8 cellular contexts compared by ENCODE assay signal in the genomic region with DNA sequence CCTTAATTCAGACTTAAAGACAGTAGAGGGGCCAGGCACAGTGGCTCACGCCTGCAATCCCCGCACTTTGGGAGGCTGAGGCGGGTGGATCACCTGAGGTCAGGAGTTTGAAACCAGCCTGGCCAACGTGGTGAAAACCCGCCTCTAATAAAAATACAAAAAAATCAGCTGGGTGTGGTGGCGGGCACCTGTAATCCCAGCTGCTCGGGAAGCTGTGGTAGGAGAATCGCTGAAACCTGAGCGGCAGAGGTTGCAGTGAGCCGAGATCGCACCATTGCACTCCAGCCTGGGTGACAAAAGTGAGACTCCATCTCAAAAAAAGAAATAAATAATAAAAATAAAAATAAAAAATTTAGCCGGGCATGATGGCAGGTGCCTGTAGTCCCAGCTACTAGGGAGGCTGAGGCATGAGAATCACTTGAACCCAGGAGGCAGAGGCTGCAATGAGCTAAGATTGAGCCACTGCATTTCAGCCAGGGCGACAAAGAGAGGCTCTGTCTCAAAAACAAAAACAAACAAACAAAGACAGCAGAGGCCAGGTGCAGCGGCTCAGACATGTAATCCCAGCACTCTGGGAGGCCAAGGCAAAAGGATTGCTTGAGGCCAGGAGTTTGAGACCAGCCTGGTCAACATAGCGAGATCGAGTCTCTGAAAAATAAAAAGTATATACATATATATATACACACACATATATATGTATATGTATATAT. TPM values are rescaled to one million over a fixed set of nuclear protein-coding genes. Genes with fewer than 3 reads are reported as not detected.
DNase-seq lines count a peak whose midpoint lies in the region; ATAC-seq, FAIRE-seq and TF ChIP-seq lines count a peak whose summit lies in the region.
"Not testable (repeated sequence)": the region's sequence is repeated elsewhere in the genome, so short reads cannot be mapped to it uniquely, and the experiment has no call there.

No MANE protein-coding gene starts in this region.

- TF ChIP-seq RAD21 in HepG2 (CRISPR knock-in tag; IDR thresholded peaks at IDR 0.05), result not testable (repeated sequence)

- peaks cover 51% of the 10 kb centered on the region for H3K4me1 ChIP-seq in HEK293 (ENCODE audit: control insufficient read depth, insufficient read depth, low read length)
- peaks cover 73% of the 10 kb centered on the region for H3K4me1 ChIP-seq in HepG2 (ENCODE audit: insufficient read depth, low read length)

- POLR2A ChIA-PET in CD4-positive, alpha-beta T cell (lab: Charles Lee), result interaction anchor here (1.1 to 6.7 kb wide), 2 partner anchors 12 to 13 kb away, joined by 4 to 33 read pairs; a partner anchor contains a TSS
- POLR2A ChIA-PET in HEK293 (lab: Yijun Ruan, JAX), result interaction anchor here (0.6 to 1.0 kb wide), 3 partner anchors 10 to 89 kb away, joined by 3 to 4 read pairs (median 3); no protein-coding TSS in a partner anchor
- POLR2A ChIA-PET in activated CD8-positive, alpha-beta T cell treated with anti-CD3 and anti-CD28 coated beads for 36 hours (lab: Charles Lee), result interaction anchor here (0.6 to 1.7 kb wide), 5 partner anchors 11 to 124 kb away, joined by 3 to 6 read pairs (median 3); a partner anchor contains a TSS
- POLR2A ChIA-PET in HepG2 (lab: Yijun Ruan, JAX), result not testable (repeated sequence)

- WGBS in HepG2 (ENCODE audit: low lambda C conversion rate), result 95% methylated on average over 16 of the region's 16 CpGs

- H3K27ac ChIP-seq in CD4-positive, alpha-beta T cell (ENCODE audit: low read depth, low read length); HEK293 (ENCODE audit: extremely low read depth, low read depth, low read length); HepG2 (ENCODE audit: extremely low read length, insufficient read depth, low read length): not testable (repeated sequence)

- not testable (repeated sequence) for ATAC-seq in CD4-positive, alpha-beta T cell (ENCODE audit: poor library complexity); activated CD8-positive, alpha-beta T cell treated with anti-CD3 and anti-CD28 coated beads for 36 hours; central memory CD8-positive, alpha-beta T cell (replicated peaks; ENCODE audit: extremely low read depth, poor library complexity, severe bottlenecking); HepG2; stimulated activated naive B cell treated with anti-CD40 and anti-IgM and Interleukin-4, amounts not matched to agents 10 μg/mL and 1 μg/mL and 100 μg/mL, for 72 hours (replicated peaks)

- not testable (repeated sequence) for H3K36me3 ChIP-seq in HEK293 (ENCODE audit: control insufficient read depth in 2 of 2, insufficient read depth in 1 of 2, low read length in 2 of 2); HepG2 (replicated peaks in 1 of 2; ENCODE audit: control insufficient read depth in 1 of 2, insufficient read depth in 2 of 2, low read length in 2 of 2)

- H3K9ac ChIP-seq in HepG2 (ENCODE audit: insufficient read depth, low read depth, low read length), result not testable (repeated sequence)

- DNase-seq in CD4-positive, alpha-beta T cell; activated CD8-positive, alpha-beta T cell treated with anti-CD3 and anti-CD28 coated beads for 36 hours; central memory CD8-positive, alpha-beta T cell (ENCODE audit: low spot score in 2 of 2); HepG2 (ENCODE audit: low spot score); nephron progenitor cell; stimulated activated naive B cell treated with anti-CD40 and anti-IgM and Interleukin-4, amounts not matched to agents 10 μg/mL and 1 μg/mL and 100 μg/mL, for 72 hours: not testable (repeated sequence)
- DNase-seq in NCI-H69 (lab: John Stamatoyannopoulos, UW), result peak; percentile 21

- H3K4me3 ChIP-seq in HEK293 (ENCODE audit: low read depth, low read length); HepG2 (replicated peaks in 1 of 3; ENCODE audit: insufficient read depth in 1 of 3, low read depth in 2 of 3, low read length in 3 of 3): not testable (repeated sequence)

- not testable (repeated sequence) for H3K9me3 Mint-ChIP-seq in CD4-positive, alpha-beta T cell; activated CD8-positive, alpha-beta T cell treated with anti-CD3 and anti-CD28 coated beads for 36 hours; central memory CD8-positive, alpha-beta T cell; nephron progenitor cell; stimulated activated naive B cell treated with anti-CD40 and anti-IgM and Interleukin-4, amounts not matched to agents 10 μg/mL and 1 μg/mL and 100 μg/mL, for 72 hours

- H3K27me3 Mint-ChIP-seq in CD4-positive, alpha-beta T cell; activated CD8-positive, alpha-beta T cell treated with anti-CD3 and anti-CD28 coated beads for 36 hours; central memory CD8-positive, alpha-beta T cell; nephron progenitor cell (ENCODE audit: low read depth, poor library complexity); stimulated activated naive B cell treated with anti-CD40 and anti-IgM and Interleukin-4, amounts not matched to agents 10 μg/mL and 1 μg/mL and 100 μg/mL, for 72 hours: not testable (repeated sequence)

- not testable (repeated sequence) for H2AFZ ChIP-seq in HepG2 (ENCODE audit: low read length)

- TF ChIP-seq CTCF in CD4-positive, alpha-beta T cell (IDR thresholded peaks at IDR 0.05); HEK293 (tag by site-specific recombination; IDR thresholded peaks at IDR 0.05); activated CD8-positive, alpha-beta T cell treated with anti-CD3 and anti-CD28 coated beads for 36 hours (IDR thresholded peaks at IDR 0.05); HepG2 (CRISPR knock-in tag; IDR thresholded peaks at IDR 0.05); nephron progenitor cell (IDR thresholded peaks at IDR 0.05): not testable (repeated sequence)

- H3K9me3 ChIP-seq in CD4-positive, alpha-beta T cell (ENCODE audit: control insufficient read depth, low read length); HEK293 (ENCODE audit: control insufficient read depth, insufficient read depth, low read depth, low read length); HepG2 (ENCODE audit: low read length): not testable (repeated sequence)

- H4K20me1 ChIP-seq in HepG2 (ENCODE audit: insufficient read depth, low read length), result peaks cover 99% of the 10 kb centered on the region

- intact Hi-C loops in CD4-positive, alpha-beta T cell (cut with DNase I, micrococcal nuclease); activated CD8-positive, alpha-beta T cell treated with anti-CD3 and anti-CD28 coated beads for 36 hours (cut with micrococcal nuclease); HepG2 (cut with micrococcal nuclease; ENCODE audit: unreplicated experiment): not testable (repeated sequence)

- H3K79me2 ChIP-seq in HepG2 (ENCODE audit: insufficient read depth, low read length), result peaks cover 99% of the 10 kb centered on the region

- not testable (repeated sequence) for TF ChIP-seq EP300 in HepG2 (IDR thresholded peaks at IDR 0.05; ENCODE audit: low read depth in 2 of 2, low read length in 2 of 2); HepG2 (CRISPR knock-in tag; IDR thresholded peaks at IDR 0.05; ENCODE audit: borderline replicate concordance)

- peaks cover 36% of the 10 kb centered on the region for H3K36me3 Mint-ChIP-seq in CD4-positive, alpha-beta T cell (ENCODE audit: low read depth)
- H3K36me3 Mint-ChIP-seq in activated CD8-positive, alpha-beta T cell treated with anti-CD3 and anti-CD28 coated beads for 36 hours (ENCODE audit: low read depth), result peaks cover 17% of the 10 kb centered on the region
- H3K36me3 Mint-ChIP-seq in central memory CD8-positive, alpha-beta T cell (ENCODE audit: insufficient read depth), result peaks cover 13% of the 10 kb centered on the region
- H3K36me3 Mint-ChIP-seq in nephron progenitor cell (ENCODE audit: low read depth), result peaks cover 57% of the 10 kb centered on the region
- H3K36me3 Mint-ChIP-seq in stimulated activated naive B cell treated with anti-CD40 and anti-IgM and Interleukin-4, amounts not matched to agents 10 μg/mL and 1 μg/mL and 100 μg/mL, for 72 hours, result peaks cover 7 to 29% of the 10 kb centered on the region in 2 donors

- peak overlapping the region; percentile 32 for H3K27ac Mint-ChIP-seq in CD4-positive, alpha-beta T cell
- peak overlapping the region; percentile 89 for H3K27ac Mint-ChIP-seq in activated CD8-positive, alpha-beta T cell treated with anti-CD3 and anti-CD28 coated beads for 36 hours
- H3K27ac Mint-ChIP-seq in central memory CD8-positive, alpha-beta T cell (ENCODE audit: low read depth), result not testable (repeated sequence)
- peak overlapping the region; percentile 64 for H3K27ac Mint-ChIP-seq in nephron progenitor cell
- peak overlapping the region; percentile 4 for H3K27ac Mint-ChIP-seq in stimulated activated naive B cell treated with anti-CD40 and anti-IgM and Interleukin-4, amounts not matched to agents 10 μg/mL and 1 μg/mL and 100 μg/mL, for 72 hours

- FAIRE-seq in HepG2 (lab: Jason Lieb, UNC), result not testable (repeated sequence)

- peaks cover 96% of the 10 kb centered on the region for H3K4me1 Mint-ChIP-seq in CD4-positive, alpha-beta T cell (ENCODE audit: low read depth)
- peaks cover 83% of the 10 kb centered on the region for H3K4me1 Mint-ChIP-seq in activated CD8-positive, alpha-beta T cell treated with anti-CD3 and anti-CD28 coated beads for 36 hours (ENCODE audit: low read depth)
- H3K4me1 Mint-ChIP-seq in central memory CD8-positive, alpha-beta T cell, result peaks cover 95% of the 10 kb centered on the region
- H3K4me1 Mint-ChIP-seq in nephron progenitor cell, result peaks cover 50% of the 10 kb centered on the region
- peaks cover 61 to 93% of the 10 kb centered on the region in 2 donors for H3K4me1 Mint-ChIP-seq in stimulated activated naive B cell treated with anti-CD40 and anti-IgM and Interleukin-4, amounts not matched to agents 10 μg/mL and 1 μg/mL and 100 μg/mL, for 72 hours

- not testable (repeated sequence) for BruUV-seq in HepG2 (replicated peaks; lab: Mats Ljungman, UMichigan)

- H3K4me3 Mint-ChIP-seq in CD4-positive, alpha-beta T cell; activated CD8-positive, alpha-beta T cell treated with anti-CD3 and anti-CD28 coated beads for 36 hours; nephron progenitor cell; stimulated activated naive B cell treated with anti-CD40 and anti-IgM and Interleukin-4, amounts not matched to agents 10 μg/mL and 1 μg/mL and 100 μg/mL, for 72 hours: not testable (repeated sequence)
- H3K4me3 Mint-ChIP-seq in central memory CD8-positive, alpha-beta T cell, result peak overlapping the region; percentile 62

- H3K4me2 ChIP-seq in HepG2 (ENCODE audit: low read depth, low read length), result not testable (repeated sequence)

- not testable (repeated sequence) for TF ChIP-seq POLR2A in HepG2 (IDR thresholded peaks at IDR 0.05; ENCODE audit: insufficient read depth in 1 of 2, low read depth in 2 of 2, low read length in 2 of 2)

- H3K27me3 ChIP-seq in CD4-positive, alpha-beta T cell (ENCODE audit: control insufficient read depth, insufficient read depth, low read length); HepG2 (ENCODE audit: control insufficient read depth in 1 of 2, insufficient read depth in 2 of 2, low read length in 2 of 2): not testable (repeated sequence)

- in situ Hi-C loops in HepG2 (cut with HindIII; ENCODE audit: extremely low pct_ligation_motif_present, low pct_unique_long_range_greater_than_20kb), result not testable (repeated sequence)

- CTCF ChIA-PET in CD4-positive, alpha-beta T cell (lab: Charles Lee), result interaction anchor here (0.7 to 4.4 kb wide), 4 partner anchors 13 to 96 kb away, joined by 3 to 20 read pairs (median 4); a partner anchor contains a TSS
- CTCF ChIA-PET in HEK293 (lab: Yijun Ruan, JAX), result interaction anchor here (1.1 to 3.0 kb wide), 3 partner anchors 13 to 33 kb away, joined by 3 to 14 read pairs (median 4); a partner anchor contains a TSS
- CTCF ChIA-PET in activated CD8-positive, alpha-beta T cell treated with anti-CD3 and anti-CD28 coated beads for 36 hours (lab: Charles Lee), result interaction anchor here (0.9 to 3.6 kb wide), 7 partner anchors 9 to 137 kb away, joined by 3 to 24 read pairs (median 4); a partner anchor contains a TSS
- CTCF ChIA-PET in HepG2 (lab: Yijun Ruan, JAX; ENCODE audit: low intra/inter-chr PET ratio, low total read pairs), result not testable (repeated sequence)

RNA-seq across cellular contexts. Expression of a gene that starts 12.9 kb away (rescaled TPM):
- 100 to 1,000 TPM; 122 to 125 TPM for total RNA-seq in CD4-positive, alpha-beta T cell
- 10 to 100 TPM; 54.4 to 55.3 TPM for total RNA-seq in activated CD8-positive, alpha-beta T cell treated with anti-CD3 and anti-CD28 coated beads for 36 hours
- 59.6 and 60.9 TPM in 2 replicates for total RNA-seq in HepG2 (2016; rRNA removed; fragmentation: Illumina TruSeq; extraction: Trizol)
- 223 and 253 TPM in 2 replicates for total RNA-seq in HepG2 (2016; cell fraction: cytosol; rRNA removed; fragmentation: Illumina TruSeq; extraction: Trizol; ENCODE audit: low read depth)
- total RNA-seq in HepG2 (2016; cell fraction: insoluble cytoplasmic fraction; rRNA removed; fragmentation: Illumina TruSeq; extraction: Trizol), result 54.9 and 58.3 TPM in 2 replicates
- 138 and 153 TPM in 2 replicates for total RNA-seq in HepG2 (2016; cell fraction: membrane; rRNA removed; fragmentation: Illumina TruSeq; extraction: Trizol)
- total RNA-seq in HepG2 (2016; cell fraction: nucleus; rRNA removed; fragmentation: Illumina TruSeq; extraction: Trizol), result 130 and 145 TPM in 2 replicates
- polyA plus RNA-seq in HepG2 (2011; rRNA removed), result 22.8 and 24.0 TPM in 2 replicates
- polyA plus RNA-seq in HepG2 (2011; cell fraction: cytosol; rRNA removed), result 11.2 and 14.3 TPM in 2 replicates
- polyA plus RNA-seq in HepG2 (2011; cell fraction: nucleus; rRNA removed), result 69.1 and 88.4 TPM in 2 replicates
- 23.5 and 23.7 TPM in 2 replicates for polyA plus RNA-seq in HepG2 (2012)
- 2.0 and 2.7 TPM in 2 replicates for polyA plus RNA-seq in HepG2 (2016; cell fraction: cytosol; fragmentation: Illumina TruSeq; extraction: Trizol; ENCODE audit: low read depth)
- 21.5 and 27.8 TPM in 2 replicates for polyA plus RNA-seq in HepG2 (2016; cell fraction: insoluble cytoplasmic fraction; fragmentation: Illumina TruSeq; extraction: Trizol; ENCODE audit: low read depth)
- polyA plus RNA-seq in HepG2 (2016; cell fraction: membrane; fragmentation: Illumina TruSeq; extraction: Trizol; ENCODE audit: low read depth), result 5.6 and 6.8 TPM in 2 replicates
- 94.8 and 102 TPM in 2 replicates for polyA plus RNA-seq in HepG2 (2016; cell fraction: nucleus; fragmentation: Illumina TruSeq; extraction: Trizol; ENCODE audit: insufficient read depth, low read depth)
- polyA minus RNA-seq in HepG2 (2011; rRNA and poly(A)+ RNA removed; ENCODE audit: low replicate concordance), result 94.4 and 97.7 TPM in 2 replicates
- polyA minus RNA-seq in HepG2 (2011; cell fraction: cytosol; rRNA and poly(A)+ RNA removed), result 61.5 and 62.2 TPM in 2 replicates
- 272 and 315 TPM in 2 replicates for polyA minus RNA-seq in HepG2 (2011; cell fraction: nucleus; rRNA and poly(A)+ RNA removed)
